In genomic region chr3:58155838-58156237, GRCh38 we compare ENCODE assay signal across 23 cellular contexts. TPM values are rescaled to one million over a fixed set of nuclear protein-coding genes. Genes with fewer than 3 reads are reported as not detected.
A peak's percentile ranks its signal among the peaks of the same experiment; 100 is the strongest.
DNase-seq lines count a peak whose midpoint lies in the region; ATAC-seq, FAIRE-seq and TF ChIP-seq lines count a peak whose summit lies in the region.
"Had no signal": no experiment of that assay in that cellular context is flagged by ENCODE, and none has a peak within 500 bp of the region (broad histone marks: within the 10 kb centered on the region; RNA-seq: fewer than 3 reads in every experiment).

No MANE protein-coding gene starts in this region.

- H3K36me3 ChIP-seq in bronchial epithelial cell (ENCODE audit: control insufficient read depth, insufficient read depth, low read length) (peaks cover 45% of the 10 kb centered on the region), thyroid gland (peaks cover 16 to 44% of the 10 kb centered on the region in 2 donors), stomach (peaks cover 52 to 100% (median 98%) of the 10 kb centered on the region in 4 donors)

- TF ChIP-seq POLR2A in A549 (IDR thresholded peaks at IDR 0.05; ENCODE audit: low read length) (no peak), thyroid gland (IDR thresholded peaks at IDR 0.05) (no peak), stomach (IDR thresholded peaks at IDR 0.05) (no peak)

- no peak for DNase-seq in A549 (ENCODE audit: low read depth in 1 of 2, low spot score in 1 of 2)
- no peak for DNase-seq in bronchial epithelial cell (ENCODE audit: low read depth)
- DNase-seq in left colon = no peak
- no peak for DNase-seq in thyroid gland
- DNase-seq in stomach = no peak
- DNase-seq in A172 (ENCODE audit: low spot score) = no peak
- DNase-seq in posterior cingulate gyrus = no peak
- DNase-seq: AML-193; Caco-2; CD4-positive, alpha-beta memory T cell; GOT3; HFFc6; IMR-90; KG1; MM.1S; NCI-H2029; NCI-H446 treated with DMSO at 0.1 percent for 48 hours; NCI-H526; NCI-H82; RPMI8226; SHP77 treated with DMSO at 0.1 percent for 48 hours had no signal

- POLR2A ChIA-PET in A549 (lab: Yijun Ruan, JAX) = no interaction called here

- peak overlapping the region in 1 of 2 experiments; percentile 17; a peak in 1 of 6 replicates for H3K27ac ChIP-seq in A549
- peak overlapping the region in 2 of 3 donors; percentile 20 to 31 for H3K27ac ChIP-seq in thyroid gland
- H3K27ac ChIP-seq in stomach = no peak overlapping the region
- H3K27ac ChIP-seq: BLaER1 treated with 17β-estradiol and CSF1 and Interleukin-3, amounts not matched to agents 10 nM and 100 nM had no signal

- intact Hi-C loops in left colon (cut with DNase I, micrococcal nuclease) (no loop called here), thyroid gland (cut with DNase I) (loop anchor here (5.0 kb wide), 1 partner anchor 34 kb away; no protein-coding TSS in a partner anchor), stomach (cut with DNase I; ENCODE audit: low total_unique reads) (no loop called here), posterior cingulate gyrus (cut with DNase I) (no loop called here)

- TF ChIP-seq EP300 in A549 (IDR thresholded peaks at IDR 0.05) (no peak), stomach (IDR thresholded peaks at IDR 0.05) (no peak)

- CTCF ChIA-PET in A549 (lab: Yijun Ruan, JAX) = interaction anchor here (1.3 kb wide), 1 partner anchor 21 kb away, joined by 3 read pairs; no protein-coding TSS in a partner anchor

- no peak for TF ChIP-seq RAD21 in A549 (conservative IDR thresholded peaks at IDR 0.05 in 1 of 2, IDR thresholded peaks at IDR 0.05 in 1 of 2)

- FAIRE-seq in A549 (lab: Jason Lieb, UNC) = no peak
- FAIRE-seq in bronchial epithelial cell (lab: Jason Lieb, UNC) = peak; percentile 58

- H3K4me3 ChIP-seq in A549 = no peak overlapping the region
- no peak overlapping the region for H3K4me3 ChIP-seq in bronchial epithelial cell (ENCODE audit: low read depth, low read length)
- H3K4me3 ChIP-seq in thyroid gland (replicated peaks in 1 of 3) = no peak overlapping the region
- H3K4me3 ChIP-seq in stomach = no peak overlapping the region
- H3K4me3 ChIP-seq: BLaER1 treated with 17β-estradiol and CSF1 and Interleukin-3, amounts not matched to agents 10 nM and 100 nM; HAP-1 had no signal

- H3K27me3 ChIP-seq in bronchial epithelial cell (ENCODE audit: control insufficient read depth, insufficient read depth, low read length) (no peaks in the 10 kb centered on the region), thyroid gland (no peaks in the 10 kb centered on the region), stomach (no peaks in the 10 kb centered on the region)
- H3K27me3 ChIP-seq: BLaER1 treated with 17β-estradiol and CSF1 and Interleukin-3, amounts not matched to agents 10 nM and 100 nM had no signal

- WGBS in A549 (ENCODE audit: missing lambda C conversion rate) = 92% methylated on average over 10 of the region's 10 CpGs
- whole genome bisulfite sequencing in thyroid gland, 2 donors = 78 to 96% methylated on average over 10 of the region's 10 CpGs
- 96 to 98% (median 97%) methylated on average over 10 of the region's 10 CpGs for WGBS in stomach, 5 donors

- H3K4me1 ChIP-seq in A549 = peaks cover 50% of the 10 kb centered on the region
- peaks cover 20 to 28% of the 10 kb centered on the region in 2 donors for H3K4me1 ChIP-seq in thyroid gland
- peaks cover 0 to 22% (median 6%) of the 10 kb centered on the region in 4 donors for H3K4me1 ChIP-seq in stomach
- H3K4me1 ChIP-seq: BLaER1 treated with 17β-estradiol and CSF1 and Interleukin-3, amounts not matched to agents 10 nM and 100 nM; Caco-2; HAP-1 had no signal

- TF ChIP-seq CTCF in A549 (IDR thresholded peaks at IDR 0.05) (no peak), bronchial epithelial cell (IDR thresholded peaks at IDR 0.05; ENCODE audit: insufficient read depth, low read length, severe bottlenecking) (no peak), thyroid gland (IDR thresholded peaks at IDR 0.05) (no peak), stomach (IDR thresholded peaks at IDR 0.05) (no peak)

- H3K4me2 ChIP-seq in A549 = no peak overlapping the region
- H3K4me2 ChIP-seq: BLaER1 treated with 17β-estradiol and CSF1 and Interleukin-3, amounts not matched to agents 10 nM and 100 nM had no signal

- no peaks in the 10 kb centered on the region for H3K9me3 ChIP-seq in A549
- H3K9me3 ChIP-seq in thyroid gland = no peaks in the 10 kb centered on the region
- no peaks in the 10 kb centered on the region for H3K9me3 ChIP-seq in stomach
- H3K9me3 ChIP-seq: BLaER1 treated with 17β-estradiol and CSF1 and Interleukin-3, amounts not matched to agents 10 nM and 100 nM; Caco-2; HAP-1 had no signal

- no peak; a peak in 1 of 6 replicates for ATAC-seq in A549
- ATAC-seq in left colon = peak; percentile 22

TF ChIP-seq in A549, 52 proteins besides CTCF, POLR2A, EP300 and RAD21:
- TF ChIP-seq JUN (IDR thresholded peaks at IDR 0.05) (no peak), POLR2AphosphoS2 (conservative IDR thresholded peaks at IDR 0.05; ENCODE audit: low read length) (0 out of 2 replicates have a peak, but pooled peaks have one; percentile 32), ZC3H11A (IDR thresholded peaks at IDR 0.05) (no peak)

RNA-seq across cellular contexts. Expression of gene DNASE1L3, which starts 54.9 kb away (rescaled TPM):
- polyA plus RNA-seq in A549 (2011; rRNA removed) (0.19 TPM in 1 of 2 replicates, not detected in the other), A549 (2017; fragmentation: RNase III; extraction: RNeasy Plus Mini Kit Qiagen cat#74134 plus additional on column Dnase treatment) (not detected in 3 replicates), stomach (1 to 10 TPM in 2 of 3 donors, under 1 TPM in 1; 0.44 to 4.4 (median 1.8) TPM)
- polyA plus RNA-seq in A549 (2012; cell fraction: cytosol; rRNA removed) = 0.08 TPM in 1 of 2 replicates, not detected in the other
- polyA plus RNA-seq in A549 (2012; cell fraction: nucleus; rRNA removed) = not detected in 2 replicates
- 0.49 TPM in 1 of 2 replicates, not detected in the other for polyA minus RNA-seq in A549 (2011; rRNA and poly(A)+ RNA removed)
- total RNA-seq in bronchial epithelial cell (2.3 TPM in 1 of 2 replicates, not detected in the other), left colon (1 to 10 TPM; 1.2 to 8.1 TPM), thyroid gland (10 to 100 TPM in 3 of 4 donors, 1 to 10 TPM in 1; 5.7 to 53.3 (median 14.1) TPM), stomach (10 to 100 TPM in 1 of 5 donors, 1 to 10 TPM in 1, under 1 TPM in 1, not detected in 2; 0.43 to 10.4 (median 5.1) TPM)
- total RNA-seq in A172 (2014; rRNA removed; shearing (Covaris generic)) = not detected in 2 replicates
- total RNA-seq: CD4-positive, alpha-beta memory T cell; HFFc6; IMR-90 had no signal
- polyA plus RNA-seq: CD4-positive, alpha-beta memory T cell; IMR-90 had no signal

Comparison
In these comparisons a context has a peak if more than half of its experiments do, and no peak if none do; other contexts are left out.
1. H3K27ac ChIP-seq: peak in thyroid gland (2 of 3); none in stomach (0 of 5).